In the genomic region with DNA sequence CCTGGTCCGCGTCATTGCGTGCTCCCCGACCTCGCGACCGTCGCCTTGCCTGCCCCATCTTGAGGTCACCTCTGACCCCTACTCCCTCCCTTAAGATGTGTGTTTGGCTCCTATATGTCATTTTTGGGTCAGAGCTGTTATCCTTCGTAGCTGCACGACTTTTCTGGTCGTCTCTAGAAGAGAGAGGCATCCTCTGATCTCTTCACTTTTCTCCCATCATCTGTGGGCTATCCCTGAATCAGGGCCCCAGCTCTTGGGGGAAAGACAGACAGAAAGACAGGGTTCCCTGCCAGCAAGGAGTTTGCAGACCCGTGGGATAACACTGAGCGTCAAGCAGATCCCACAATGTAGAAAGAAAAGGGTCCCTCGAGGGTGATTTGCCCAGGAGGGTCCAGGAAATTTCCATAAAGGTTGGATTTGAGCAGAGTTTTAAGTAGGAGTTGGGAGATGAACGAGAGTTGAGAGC, we compare ENCODE assay signal across 8 cellular contexts. TPM values are rescaled to one million over a fixed set of nuclear protein-coding genes. Genes with fewer than 3 reads are reported as not detected.
DNase-seq lines count a peak whose midpoint lies in the region; ATAC-seq and TF ChIP-seq lines count a peak whose summit lies in the region.

No MANE protein-coding gene starts in this region.

- H3K9me3 ChIP-seq in hepatocyte (ENCODE audit: low read depth) (no peaks in the 10 kb centered on the region), smooth muscle cell (replicated peaks; ENCODE audit: low read depth) (no peaks in the 10 kb centered on the region)

- no peak overlapping the region for H3K27ac Mint-ChIP-seq in GM23338
- peak overlapping the region; percentile 91 for H3K27ac Mint-ChIP-seq in activated B cell treated with CpG ODN at 0.5 μM for 24 hours

- H3F3A ChIP-seq in GM23338 (replicated peaks; ENCODE audit: low read depth) (0 out of 2 replicates have a peak, but pooled peaks cover 3% of the 10 kb centered on the region), smooth muscle cell (ENCODE audit: low read depth) (peaks cover 10% of the 10 kb centered on the region)

- DNase-seq in GM23338 (ENCODE audit: low spot score) (no peak), activated B cell treated with CpG ODN at 0.5 μM for 24 hours (no peak), hepatocyte (ENCODE audit: low spot score) (no peak), smooth muscle cell (lab: John Stamatoyannopoulos, UW; ENCODE audit: unreplicated experiment) (no peak), HUDEP-2 (lab: John Stamatoyannopoulos, UW; ENCODE audit: unreplicated experiment in 76 of 76) (no peak)

- peaks cover 44% of the 10 kb centered on the region for H3K9me3 Mint-ChIP-seq in GM23338
- no peaks in the 10 kb centered on the region for H3K9me3 Mint-ChIP-seq in activated B cell treated with CpG ODN at 0.5 μM for 24 hours

- H2AFZ ChIP-seq in GM23338 = peak overlapping the region; percentile 94
- H2AFZ ChIP-seq in hepatocyte = peak overlapping the region; percentile 57
- peak overlapping the region; percentile 90 for H2AFZ ChIP-seq in smooth muscle cell (ENCODE audit: low read depth)

- H3K4me1 ChIP-seq in GM23338 (ENCODE audit: insufficient read depth) = peaks cover 7% of the 10 kb centered on the region; the same call in 1 of the 2 replicates
- peaks cover 23% of the 10 kb centered on the region for H3K4me1 ChIP-seq in hepatocyte (ENCODE audit: insufficient read depth)
- H3K4me1 ChIP-seq in smooth muscle cell (ENCODE audit: low read depth) = peaks cover 26% of the 10 kb centered on the region

- no peak overlapping the region for H3K27ac ChIP-seq in GM23338 (ENCODE audit: low read depth)
- peak overlapping the region; percentile 73 for H3K27ac ChIP-seq in hepatocyte
- peak overlapping the region; percentile 80 for H3K27ac ChIP-seq in smooth muscle cell (ENCODE audit: low read depth)

- H3K27me3 ChIP-seq in GM23338 (ENCODE audit: insufficient read depth) = peaks cover 24% of the 10 kb centered on the region
- H3K27me3 ChIP-seq in hepatocyte = no peaks in the 10 kb centered on the region
- no peaks in the 10 kb centered on the region for H3K27me3 ChIP-seq in smooth muscle cell (ENCODE audit: low read depth)

- H4K20me1 ChIP-seq in GM23338 (replicated peaks; ENCODE audit: insufficient read depth) = no peaks in the 10 kb centered on the region; the same call in none of the 2 replicates
- H4K20me1 ChIP-seq in hepatocyte (ENCODE audit: insufficient read depth, poor library complexity, severe bottlenecking) = peaks cover 43% of the 10 kb centered on the region
- peaks cover 42% of the 10 kb centered on the region for H4K20me1 ChIP-seq in smooth muscle cell (ENCODE audit: low read depth)

- H3K4me2 ChIP-seq in GM23338 = peak overlapping the region; percentile 93
- peak overlapping the region; percentile 95 for H3K4me2 ChIP-seq in hepatocyte
- H3K4me2 ChIP-seq in smooth muscle cell = peak overlapping the region; percentile 100

- H3K79me2 ChIP-seq in GM23338 (replicated peaks; ENCODE audit: insufficient read depth) = peaks cover 57% of the 10 kb centered on the region
- H3K79me2 ChIP-seq in hepatocyte = peaks cover 63% of the 10 kb centered on the region
- H3K79me2 ChIP-seq in smooth muscle cell (ENCODE audit: low read depth) = peaks cover 49% of the 10 kb centered on the region

- H3K4me1 Mint-ChIP-seq in GM23338 = peaks cover 4% of the 10 kb centered on the region
- H3K4me1 Mint-ChIP-seq in activated B cell treated with CpG ODN at 0.5 μM for 24 hours = peaks cover 47% of the 10 kb centered on the region

- H3K27me3 Mint-ChIP-seq in GM23338 (ENCODE audit: insufficient read depth, low read depth, poor library complexity) (peaks cover 26% of the 10 kb centered on the region), activated B cell treated with CpG ODN at 0.5 μM for 24 hours (peaks cover 7% of the 10 kb centered on the region)

- H3K4me3 Mint-ChIP-seq in GM23338 (peak overlapping the region; percentile 79), activated B cell treated with CpG ODN at 0.5 μM for 24 hours (peak overlapping the region; percentile 98)

- H3K36me3 ChIP-seq in GM23338 (ENCODE audit: insufficient read depth) (peaks cover 2% of the 10 kb centered on the region; the same call in 1 of the 2 replicates), hepatocyte (replicated peaks; ENCODE audit: insufficient read depth, low read depth) (no peaks in the 10 kb centered on the region), smooth muscle cell (ENCODE audit: low read depth) (no peaks in the 10 kb centered on the region)

- no peak for ATAC-seq in GM23338
- no peak for ATAC-seq in activated B cell treated with CpG ODN at 0.5 μM for 24 hours (ENCODE audit: low read depth)
- no peak for ATAC-seq in GM19452 (IDR thresholded peaks at IDR 0.05; ENCODE audit: unreplicated experiment)
- no peak for ATAC-seq in GM21423 (IDR thresholded peaks at IDR 0.05; ENCODE audit: unreplicated experiment)
- no peak for ATAC-seq in GM21717 (IDR thresholded peaks at IDR 0.05; ENCODE audit: unreplicated experiment)

- peak overlapping the region; percentile 99 for H3K9ac ChIP-seq in smooth muscle cell (ENCODE audit: low read depth)

- H3K4me3 ChIP-seq in GM23338 (peak overlapping the region; percentile 76), hepatocyte (peak overlapping the region; percentile 87), smooth muscle cell (peak overlapping the region; percentile 91)

- POLR2A ChIA-PET in activated B cell treated with CpG ODN at 0.5 μM for 24 hours (lab: Charles Lee) = interaction anchor here (1.1 to 1.2 kb wide), 3 partner anchors 11 to 17 kb away, joined by 3 to 6 read pairs (median 3); a partner anchor contains a TSS

- TF ChIP-seq CTCF in GM23338 (conservative IDR thresholded peaks at IDR 0.05; ENCODE audit: low read depth in 2 of 2) (no peak), activated B cell treated with CpG ODN at 0.5 μM for 24 hours (IDR thresholded peaks at IDR 0.05) (no peak), hepatocyte (IDR thresholded peaks at IDR 0.05; ENCODE audit: poor library complexity) (no peak), smooth muscle cell (IDR thresholded peaks at IDR 0.05; ENCODE audit: borderline replicate concordance, insufficient read depth, poor library complexity, severe bottlenecking) (no peak)

- H3K9me2 ChIP-seq in GM23338 (ENCODE audit: insufficient read depth) (peaks cover 4% of the 10 kb centered on the region), hepatocyte (replicated peaks; ENCODE audit: insufficient read depth) (no peaks in the 10 kb centered on the region)

- peaks cover 42% of the 10 kb centered on the region for H3K36me3 Mint-ChIP-seq in GM23338 (ENCODE audit: low read depth)
- H3K36me3 Mint-ChIP-seq in activated B cell treated with CpG ODN at 0.5 μM for 24 hours (ENCODE audit: low read depth) = peaks cover 17% of the 10 kb centered on the region

- CTCF ChIA-PET in activated B cell treated with CpG ODN at 0.5 μM for 24 hours (lab: Charles Lee) = no interaction called here

- intact Hi-C loops in activated B cell treated with CpG ODN at 0.5 μM for 24 hours (cut with micrococcal nuclease) = loop anchor here (2.0 to 5.0 kb wide), 4 partner anchors 34 to 584 kb away; no protein-coding TSS in a partner anchor

- 18% methylated on average over 15 of the region's 15 CpGs for WGBS in hepatocyte (ENCODE audit: low lambda C conversion rate, missing lambda C conversion rate)
- 26% methylated on average over 15 of the region's 15 CpGs for WGBS in smooth muscle cell (ENCODE audit: low lambda C conversion rate)

TF ChIP-seq in GM23338, 12 proteins besides CTCF, POLR2A, EP300 and RAD21 (continues in another document):
- no peak for TF ChIP-seq EZH2phosphoT487 (IDR thresholded peaks at IDR 0.05; ENCODE audit: unreplicated experiment)

RNA-seq across cellular contexts. Expression of a gene that starts 0.6 kb away (rescaled TPM):
- total RNA-seq in GM23338 (2014; rRNA removed; shearing (Covaris generic)) = 14.4 and 16.7 TPM in 2 replicates
- 5.8 and 7.2 TPM in 2 replicates for polyA plus RNA-seq in GM23338 (2016; fragmentation: Nextera tagmentation; extraction: Ambion mirVana)
- total RNA-seq in activated B cell treated with CpG ODN at 0.5 μM for 24 hours = 32.2 and 35.1 TPM in 2 replicates
- 16.0 and 19.5 TPM in 2 replicates for total RNA-seq in hepatocyte
- polyA plus RNA-seq in hepatocyte = 25.0 and 25.8 TPM in 2 replicates
- 17.8 and 22.8 TPM in 2 replicates for total RNA-seq in smooth muscle cell
- 22.2 and 26.3 TPM in 2 replicates for polyA plus RNA-seq in smooth muscle cell

RNA-seq across cellular contexts. Expression of a gene that starts 16.2 kb away (rescaled TPM):
- 4.6 and 4.8 TPM in 2 replicates for total RNA-seq in GM23338 (2014; rRNA removed; shearing (Covaris generic))
- polyA plus RNA-seq in GM23338 (2016; fragmentation: Nextera tagmentation; extraction: Ambion mirVana) (2.2 and 2.6 TPM in 2 replicates), hepatocyte (3.1 and 3.6 TPM in 2 replicates), smooth muscle cell (0.70 and 0.99 TPM in 2 replicates)
- total RNA-seq in activated B cell treated with CpG ODN at 0.5 μM for 24 hours (0.32 and 0.53 TPM in 2 replicates), hepatocyte (2.5 and 3.3 TPM in 2 replicates), smooth muscle cell (0.27 and 0.36 TPM in 2 replicates)
